In the genomic region with DNA sequence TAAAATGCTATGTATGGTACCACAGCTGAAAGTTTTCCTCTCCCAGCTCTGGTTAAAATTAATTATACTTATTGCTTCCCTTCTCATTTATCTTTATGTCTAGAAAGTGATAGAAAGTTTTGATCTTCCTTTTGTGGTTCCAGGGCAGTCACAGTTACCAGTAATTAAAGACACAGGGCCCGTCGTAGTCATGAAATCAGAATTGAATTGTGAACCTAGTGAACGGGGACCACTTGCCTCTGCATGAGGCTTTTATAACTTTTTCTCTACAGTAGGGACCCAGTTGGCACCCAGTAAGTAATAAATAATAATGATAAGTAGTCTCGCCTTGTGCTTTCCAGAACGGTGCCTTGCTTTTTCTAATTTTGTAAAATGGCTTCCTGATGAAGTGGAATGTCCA, we compare ENCODE assay signal across 19 cellular contexts.
"Had no signal": no experiment of that assay in that cellular context is flagged by ENCODE, and none has a peak within 500 bp of the region (broad histone marks: within the 10 kb centered on the region; RNA-seq: fewer than 3 reads in every experiment).

No MANE protein-coding gene starts in this region.

- ATAC-seq: activated CD4-positive, CD25-positive, alpha-beta regulatory T cell treated with anti-CD3 and anti-CD28 coated beads, Interleukin-2, amount 50 U/mL, for 24 hours; left lung had no signal

- H3K4me1 ChIP-seq: left lung, testis, upper lobe of left lung had no signal

- H3K27me3 ChIP-seq: left lung, testis, upper lobe of left lung had no signal

- H3K9me3 ChIP-seq: left lung, testis, upper lobe of left lung had no signal

- H3K4me3 ChIP-seq: left lung, skin epidermis, testis, upper lobe of left lung had no signal

- DNase-seq: aorta; cerebellar nuclear complex; effector memory CD4-positive, alpha-beta T cell; foreskin fibroblast; glutamatergic neuron; hypothalamus; kidney; left lung; naive B cell; nucleus accumbens; stimulated activated CD4-positive, alpha-beta T cell treated with anti-CD3 and anti-CD28 coated beads, Interleukin-15, amount 100 ng/mL, for 24 hours; stimulated activated CD4-positive, alpha-beta T cell treated with anti-CD3 and anti-CD28 coated beads, Interleukin-4, amount 100 ng/mL, for 1 hour; stimulated activated naive CD4-positive, alpha-beta T cell treated with Interleukin-2 at 50 U/mL for 16 hours; SW 1271; T1000; testis; upper lobe of left lung had no signal

- H3K36me3 ChIP-seq: left lung, upper lobe of left lung had no signal

- H3K4me3 Mint-ChIP-seq: naive B cell had no signal

- H3K36me3 Mint-ChIP-seq: naive B cell had no signal

- H3K27me3 Mint-ChIP-seq: naive B cell had no signal

- H3K27ac ChIP-seq: left lung, skin epidermis, testis, upper lobe of left lung had no signal
